In genomic region chr2:199431748-199432213, GRCh38 we compare ENCODE assay signal across 15 cellular contexts. TPM values are rescaled to one million over a fixed set of nuclear protein-coding genes. Genes with fewer than 3 reads are reported as not detected.
A peak's percentile ranks its signal among the peaks of the same experiment; 100 is the strongest.
DNase-seq lines count a peak whose midpoint lies in the region; ATAC-seq and TF ChIP-seq lines count a peak whose summit lies in the region.
"Had no signal": no experiment of that assay in that cellular context is flagged by ENCODE, and none has a peak within 500 bp of the region (broad histone marks: within the 10 kb centered on the region; RNA-seq: fewer than 3 reads in every experiment).

No MANE protein-coding gene starts in this region.

- H3K27me3 ChIP-seq in smooth muscle cell (ENCODE audit: low read depth): no peaks in the 10 kb centered on the region
- no peaks in the 10 kb centered on the region for H3K27me3 ChIP-seq in naive thymus-derived CD4-positive, alpha-beta T cell (ENCODE audit: control insufficient read depth in 2 of 2, insufficient read depth in 2 of 2, low read length in 2 of 2)
- H3K27me3 ChIP-seq: vagina had no signal

- H3K27ac Mint-ChIP-seq in naive thymus-derived CD4-positive, alpha-beta T cell: no peak overlapping the region
- H3K27ac Mint-ChIP-seq: immature natural killer cell; stimulated activated naive B cell treated with anti-CD40 and anti-IgM and Interleukin-4, amounts not matched to agents 10 μg/mL and 1 μg/mL and 100 μg/mL, for 72 hours had no signal

- H3K4me3 ChIP-seq in smooth muscle cell: no peak overlapping the region
- no peak overlapping the region for H3K4me3 ChIP-seq in naive thymus-derived CD4-positive, alpha-beta T cell (ENCODE audit: low read length)
- H3K4me3 ChIP-seq: vagina had no signal

- H3K79me2 ChIP-seq in smooth muscle cell (ENCODE audit: low read depth): no peaks in the 10 kb centered on the region

- TF ChIP-seq CTCF in smooth muscle cell (IDR thresholded peaks at IDR 0.05; ENCODE audit: borderline replicate concordance, insufficient read depth, poor library complexity, severe bottlenecking): no peak

- H3K9me3 ChIP-seq in smooth muscle cell (replicated peaks; ENCODE audit: low read depth): no peaks in the 10 kb centered on the region
- H3K9me3 ChIP-seq in naive thymus-derived CD4-positive, alpha-beta T cell (ENCODE audit: control insufficient read depth in 2 of 3, low read length in 3 of 3): no peaks in the 10 kb centered on the region
- H3K9me3 ChIP-seq: vagina had no signal

- H3F3A ChIP-seq in smooth muscle cell (ENCODE audit: low read depth): no peaks in the 10 kb centered on the region

- no peak for ATAC-seq in GM19035 (IDR thresholded peaks at IDR 0.05; ENCODE audit: unreplicated experiment)
- ATAC-seq in naive thymus-derived CD4-positive, alpha-beta T cell: no peak
- ATAC-seq: stimulated activated naive B cell treated with anti-CD40 and anti-IgM and Interleukin-4, amounts not matched to agents 10 μg/mL and 1 μg/mL and 100 μg/mL, for 72 hours had no signal

- no peak overlapping the region for H3K4me3 Mint-ChIP-seq in naive thymus-derived CD4-positive, alpha-beta T cell
- H3K4me3 Mint-ChIP-seq: immature natural killer cell; stimulated activated naive B cell treated with anti-CD40 and anti-IgM and Interleukin-4, amounts not matched to agents 10 μg/mL and 1 μg/mL and 100 μg/mL, for 72 hours had no signal

- no peaks in the 10 kb centered on the region for H3K36me3 ChIP-seq in smooth muscle cell (ENCODE audit: low read depth)
- no peaks in the 10 kb centered on the region for H3K36me3 ChIP-seq in naive thymus-derived CD4-positive, alpha-beta T cell (ENCODE audit: control insufficient read depth in 2 of 3, insufficient read depth in 3 of 3, low read length in 3 of 3)
- H3K36me3 ChIP-seq: vagina had no signal

- DNase-seq in NCI-H748 (lab: John Stamatoyannopoulos, UW; ENCODE audit: unreplicated experiment) (peak; percentile 27), NCI-H748 treated with DMSO at 0.1 percent for 48 hours (lab: John Stamatoyannopoulos, UW) (no peak), RPMI7951 (ENCODE audit: low read depth) (peak; percentile 84), fibroblast of peridontal ligament (ENCODE audit: extremely low read depth) (peak; percentile 42), smooth muscle cell (lab: John Stamatoyannopoulos, UW; ENCODE audit: unreplicated experiment) (no peak)
- no peak for DNase-seq in naive thymus-derived CD4-positive, alpha-beta T cell
- DNase-seq in activated effector memory CD4-positive, alpha-beta T cell treated with Interleukin-2 at 50 U/mL for 16 hours: no peak
- DNase-seq: activated CD4-positive, alpha-beta T cell treated with anti-CD3 and anti-CD28 coated beads, Interleukin-2, amount 50 U/mL, for 4 hours; GOT3; immature natural killer cell; NCI-H2029; OCI-M1; stimulated activated naive B cell treated with anti-CD40 and anti-IgM and Interleukin-4, amounts not matched to agents 10 μg/mL and 1 μg/mL and 100 μg/mL, for 72 hours had no signal

- intact Hi-C loops in naive thymus-derived CD4-positive, alpha-beta T cell (cut with micrococcal nuclease): no loop called here

- peaks cover 10 to 36% (median 24%) of the 10 kb centered on the region in 5 donors for H3K27me3 Mint-ChIP-seq in naive thymus-derived CD4-positive, alpha-beta T cell

- peaks cover 0 to 1% (median 0%) of the 10 kb centered on the region in 11 donors for H3K9me3 Mint-ChIP-seq in naive thymus-derived CD4-positive, alpha-beta T cell
- H3K9me3 Mint-ChIP-seq: stimulated activated naive B cell treated with anti-CD40 and anti-IgM and Interleukin-4, amounts not matched to agents 10 μg/mL and 1 μg/mL and 100 μg/mL, for 72 hours had no signal

- H3K4me2 ChIP-seq in smooth muscle cell: peak overlapping the region; percentile 68

- H3K4me1 Mint-ChIP-seq in naive thymus-derived CD4-positive, alpha-beta T cell: no peaks in the 10 kb centered on the region
- H3K4me1 Mint-ChIP-seq: immature natural killer cell; stimulated activated naive B cell treated with anti-CD40 and anti-IgM and Interleukin-4, amounts not matched to agents 10 μg/mL and 1 μg/mL and 100 μg/mL, for 72 hours had no signal

- peaks cover 10% of the 10 kb centered on the region for H3K4me1 ChIP-seq in smooth muscle cell (ENCODE audit: low read depth)
- H3K4me1 ChIP-seq in naive thymus-derived CD4-positive, alpha-beta T cell (ENCODE audit: control insufficient read depth in 2 of 2, insufficient read depth in 2 of 2, low read length in 2 of 2): no peaks in the 10 kb centered on the region
- H3K4me1 ChIP-seq: vagina had no signal

- no peak overlapping the region for H2AFZ ChIP-seq in smooth muscle cell (ENCODE audit: low read depth)

- CTCF ChIA-PET in naive thymus-derived CD4-positive, alpha-beta T cell (lab: Charles Lee): interaction anchor here (0.6 kb wide), 1 partner anchor 66 kb away, joined by 6 read pairs; no protein-coding TSS in a partner anchor

- H3K9ac ChIP-seq in smooth muscle cell (ENCODE audit: low read depth): no peak overlapping the region

- H4K20me1 ChIP-seq in smooth muscle cell (ENCODE audit: low read depth): no peaks in the 10 kb centered on the region

- no peaks in the 10 kb centered on the region for H3K36me3 Mint-ChIP-seq in naive thymus-derived CD4-positive, alpha-beta T cell
- H3K36me3 Mint-ChIP-seq: immature natural killer cell; stimulated activated naive B cell treated with anti-CD40 and anti-IgM and Interleukin-4, amounts not matched to agents 10 μg/mL and 1 μg/mL and 100 μg/mL, for 72 hours had no signal

- no peak overlapping the region for H3K27ac ChIP-seq in smooth muscle cell (ENCODE audit: low read depth)
- no peak overlapping the region for H3K27ac ChIP-seq in naive thymus-derived CD4-positive, alpha-beta T cell (ENCODE audit: low read depth, low read length)
- H3K27ac ChIP-seq: vagina had no signal

- POLR2A ChIA-PET in naive thymus-derived CD4-positive, alpha-beta T cell (lab: Charles Lee): no interaction called here

- 28% methylated on average over 11 of the region's 11 CpGs for WGBS in smooth muscle cell (ENCODE audit: low lambda C conversion rate)

RNA-seq across cellular contexts. Expression of gene SATB2, which starts 26.0 kb away (rescaled TPM):
- 10.9 and 11.8 TPM in 2 replicates for total RNA-seq in RPMI7951 (2014; rRNA removed; shearing (Covaris generic))
- total RNA-seq in smooth muscle cell: 2.0 and 12.5 TPM in 2 replicates
- 0.47 and 0.73 TPM in 2 replicates for polyA plus RNA-seq in smooth muscle cell
- total RNA-seq in naive thymus-derived CD4-positive, alpha-beta T cell: under 1 TPM in 3 of 5 experiments, not detected in 2; 0.05 to 0.96 (median 0.32) TPM
- polyA plus RNA-seq in naive thymus-derived CD4-positive, alpha-beta T cell: not detected

Comparison
In these comparisons a context has a peak if more than half of its experiments do, and no peak if none do; other contexts are left out.
1. DNase-seq: peak in NCI-H748 (single experiment), RPMI7951 (single experiment) and fibroblast of peridontal ligament (single experiment); none in NCI-H748 treated with DMSO at 0.1 percent for 48 hours (single experiment), smooth muscle cell (single experiment), naive thymus-derived CD4-positive, alpha-beta T cell (0 of 9) and activated effector memory CD4-positive, alpha-beta T cell treated with Interleukin-2 at 50 U/mL for 16 hours (single experiment).